Comparison of ENCODE assay signal across 1 cellular context in genomic region chr2:54115284-54116137, GRCh38.
TF ChIP-seq lines count a peak whose summit lies in the region.

ACYP2 (plus strand) TSS chr2:54115615.

TF ChIP-seq in SK-N-SH, 30 proteins besides CTCF, POLR2A, EP300 and RAD21 (continued from another document):
- TF ChIP-seq REST (IDR thresholded peaks at IDR 0.05; ENCODE audit: low read depth, low read length) (0 out of 2 replicates have a peak, but pooled peaks have one; percentile 18), TCF12 (IDR thresholded peaks at IDR 0.05) (no peak), SIN3A (IDR thresholded peaks at IDR 0.05; ENCODE audit: borderline replicate concordance, low read depth, low read length) (no peak; the same call in 1 of the 2 replicates), POLR2AphosphoS5 (IDR thresholded peaks at IDR 0.05; ENCODE audit: low read depth, low read length) (peak; percentile 94)
